ENCODE assay signal across 8 cellular contexts in the genomic region with DNA sequence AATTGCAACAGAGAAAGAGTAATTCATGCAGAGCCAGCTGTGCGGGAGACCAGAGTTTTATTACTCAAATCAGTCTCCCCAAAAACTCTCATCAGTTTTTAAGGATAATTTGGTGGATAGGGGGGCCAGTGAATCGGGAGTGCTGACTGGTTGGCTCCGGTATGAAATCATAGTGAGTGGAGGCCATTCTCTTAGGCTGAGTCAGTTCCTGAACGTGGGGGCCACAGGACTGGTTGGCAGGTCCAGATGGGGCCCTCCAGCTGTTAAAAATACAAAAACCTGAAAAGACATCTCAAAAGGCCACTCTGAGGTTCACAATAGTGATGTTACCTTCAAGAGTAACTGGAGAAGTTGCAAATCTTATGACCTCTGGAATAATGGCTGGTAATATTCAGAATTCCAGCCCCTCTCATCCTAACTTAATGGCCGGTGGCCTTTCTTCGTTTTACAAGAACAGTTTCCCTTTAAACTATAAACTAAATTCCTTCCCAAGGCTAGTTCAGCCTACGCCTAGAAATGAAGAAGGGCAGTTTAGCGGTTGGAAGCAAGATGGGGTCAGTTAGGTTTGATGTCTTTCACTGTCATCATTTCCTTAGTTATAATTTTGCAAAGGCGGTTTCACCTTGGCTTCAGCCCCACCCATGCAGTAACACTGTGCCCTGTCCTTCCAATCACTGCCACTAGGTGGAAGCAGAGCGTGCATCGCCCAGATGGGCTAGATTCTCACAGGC. TPM values are rescaled to one million over a fixed set of nuclear protein-coding genes. Genes with fewer than 3 reads are reported as not detected.
DNase-seq lines count a peak whose midpoint lies in the region; ATAC-seq and TF ChIP-seq lines count a peak whose summit lies in the region.

No MANE protein-coding gene starts in this region.

- no peak overlapping the region for H3K4me2 ChIP-seq in OCI-LY7 (ENCODE audit: low read length)

- intact Hi-C loops in OCI-LY7 (cut with micrococcal nuclease; ENCODE audit: unreplicated experiment) = no loop called here

- peaks cover 11% of the 10 kb centered on the region; the same call in 1 of the 2 replicates for H3K79me2 ChIP-seq in OCI-LY7 (ENCODE audit: insufficient read depth, low read depth, low read length)

- DNase-seq in DMS 273 (lab: John Stamatoyannopoulos, UW; ENCODE audit: unreplicated experiment) = peak; percentile 90
- DNase-seq in HL-60 (ENCODE audit: low read depth in 1 of 2, low spot score in 1 of 2) = peak; percentile 56 to 77
- DNase-seq in OCI-LY7 (ENCODE audit: low spot score) = peak; percentile 76
- DNase-seq in activated T-cell treated with anti-CD3 and anti-CD28 coated beads for 1 hour (ENCODE audit: low read depth) = peak; percentile 88
- DNase-seq in naive B cell = peak; percentile 79

- CTCF ChIA-PET in OCI-LY7 (lab: Charles Lee; ENCODE audit: unreplicated experiment) = no interaction called here

- no peaks in the 10 kb centered on the region for H3K9me3 Mint-ChIP-seq in naive B cell
- H3K9me3 Mint-ChIP-seq in stimulated activated memory B cell treated with anti-CD40 and anti-IgM and Interleukin-4, amounts not matched to agents 10 μg/mL and 1 μg/mL and 100 μg/mL, for 72 hours = no peaks in the 10 kb centered on the region

- no peaks in the 10 kb centered on the region for H3K27me3 Mint-ChIP-seq in naive B cell
- no peaks in the 10 kb centered on the region for H3K27me3 Mint-ChIP-seq in stimulated activated memory B cell treated with anti-CD40 and anti-IgM and Interleukin-4, amounts not matched to agents 10 μg/mL and 1 μg/mL and 100 μg/mL, for 72 hours

- no TSS peak for BruUV-seq in OCI-LY7 (replicated peaks; lab: Mats Ljungman, UMichigan)

- TF ChIP-seq CTCF in HL-60 (IDR thresholded peaks at IDR 0.05; ENCODE audit: insufficient read depth, low read length) = peak; percentile 9
- TF ChIP-seq CTCF in OCI-LY7 (conservative IDR thresholded peaks at IDR 0.05; ENCODE audit: low read length) = peak; percentile 79

- no peaks in the 10 kb centered on the region for H4K20me1 ChIP-seq in OCI-LY7 (ENCODE audit: insufficient read depth, low read length)

- ATAC-seq in esophagus mucosa = peak; percentile 79
- peak; percentile 49 to 56 for ATAC-seq in naive B cell (ENCODE audit: low read depth in 2 of 2)
- peak; percentile 78 for ATAC-seq in stimulated activated memory B cell treated with anti-CD40 and anti-IgM and Interleukin-4, amounts not matched to agents 10 μg/mL and 1 μg/mL and 100 μg/mL, for 72 hours
- no peak for ATAC-seq in HG03571 (IDR thresholded peaks at IDR 0.05; ENCODE audit: unreplicated experiment)

- no peaks in the 10 kb centered on the region for H3K9me2 ChIP-seq in OCI-LY7 (ENCODE audit: insufficient read depth, low read length)

- peak overlapping the region in 3 of 6 donors; percentile 15 to 71 (median 51) for H3K27ac Mint-ChIP-seq in naive B cell
- no peak overlapping the region for H3K27ac Mint-ChIP-seq in stimulated activated memory B cell treated with anti-CD40 and anti-IgM and Interleukin-4, amounts not matched to agents 10 μg/mL and 1 μg/mL and 100 μg/mL, for 72 hours

- H3K4me3 ChIP-seq in HL-60 (replicated peaks; ENCODE audit: insufficient read depth, low read length) = no peak overlapping the region
- H3K4me3 ChIP-seq in OCI-LY7 (ENCODE audit: low read depth, low read length, poor library complexity, severe bottlenecking) = no peak overlapping the region

- H3K4me3 Mint-ChIP-seq in naive B cell = peak overlapping the region in 5 of 8 donors; percentile 12 to 77 (median 73)
- H3K4me3 Mint-ChIP-seq in stimulated activated memory B cell treated with anti-CD40 and anti-IgM and Interleukin-4, amounts not matched to agents 10 μg/mL and 1 μg/mL and 100 μg/mL, for 72 hours = no peak overlapping the region

- H2AFZ ChIP-seq in OCI-LY7 (ENCODE audit: low read length) = no peak overlapping the region

- H3K27ac ChIP-seq in HL-60 (replicated peaks) (no peak overlapping the region), OCI-LY7 (ENCODE audit: low read depth, low read length, poor library complexity, severe bottlenecking) (no peak overlapping the region)

- H3K36me3 ChIP-seq in OCI-LY7 (ENCODE audit: insufficient read depth, low read length) = peaks cover 6% of the 10 kb centered on the region; the same call in 1 of the 2 replicates

- H3K27me3 ChIP-seq in HL-60 (ENCODE audit: insufficient read depth, poor library complexity, severe bottlenecking) = no peaks in the 10 kb centered on the region

- H3K36me3 Mint-ChIP-seq in naive B cell = peaks cover 0 to 7% of the 10 kb centered on the region in 2 donors
- H3K36me3 Mint-ChIP-seq in stimulated activated memory B cell treated with anti-CD40 and anti-IgM and Interleukin-4, amounts not matched to agents 10 μg/mL and 1 μg/mL and 100 μg/mL, for 72 hours = peaks cover 6% of the 10 kb centered on the region

- peaks cover 24 to 35% (median 33%) of the 10 kb centered on the region in 3 donors for H3K4me1 Mint-ChIP-seq in naive B cell
- H3K4me1 Mint-ChIP-seq in stimulated activated memory B cell treated with anti-CD40 and anti-IgM and Interleukin-4, amounts not matched to agents 10 μg/mL and 1 μg/mL and 100 μg/mL, for 72 hours = peaks cover 26% of the 10 kb centered on the region

- peaks cover 5% of the 10 kb centered on the region for H3K4me1 ChIP-seq in OCI-LY7 (ENCODE audit: insufficient read depth, low read length, poor library complexity, severe bottlenecking)

- POLR2A ChIA-PET in OCI-LY7 (lab: Charles Lee) = interaction anchor here (1.2 kb wide), 1 partner anchor 30 kb away, joined by 3 read pairs; no protein-coding TSS in a partner anchor

- no peaks in the 10 kb centered on the region for H3K9me3 ChIP-seq in OCI-LY7 (ENCODE audit: low read length)

RNA-seq across cellular contexts. Expression of gene MICA, which starts 6.8 kb away (rescaled TPM):
- 11.9 and 15.3 TPM in 2 replicates for total RNA-seq in OCI-LY7 (2014; rRNA removed; shearing (Covaris generic))
- 8.3 and 9.9 TPM in 2 replicates for total RNA-seq in OCI-LY7 (2022)
- 11.0 TPM for total RNA-seq in esophagus mucosa
- 1 to 10 TPM; 3.6 to 6.3 (median 4.4) TPM for polyA plus RNA-seq in naive B cell (ENCODE audit: low read depth in 6 of 6)

RNA-seq across cellular contexts. Expression of gene HLA-B, which starts 39.6 kb away (rescaled TPM):
- 223 and 258 TPM in 2 replicates for total RNA-seq in OCI-LY7 (2014; rRNA removed; shearing (Covaris generic))
- total RNA-seq in OCI-LY7 (2022) (238 and 309 TPM in 2 replicates), esophagus mucosa (105 TPM)
- polyA plus RNA-seq in naive B cell (ENCODE audit: low read depth in 6 of 6) = 1,000 to 10,000 TPM; 3,795 to 6,657 (median 6,196) TPM
